Comparison of ENCODE assay signal across 9 cellular contexts in genomic region chr2:113977660-113978523, GRCh38.
DNase-seq lines count a peak whose midpoint lies in the region; ATAC-seq, FAIRE-seq and TF ChIP-seq lines count a peak whose summit lies in the region.
"Had no signal": no experiment of that assay in that cellular context is flagged by ENCODE, and none has a peak within 500 bp of the region (broad histone marks: within the 10 kb centered on the region; RNA-seq: fewer than 3 reads in every experiment).

No MANE protein-coding gene starts in this region.

- WGBS in small intestine, 3 donors: 14 to 44% (median 33%) methylated on average over 16 of the region's 16 CpGs

- FAIRE-seq in small intestine (lab: Jason Lieb, UNC): no peak

- no peaks in the 10 kb centered on the region for H3K27me3 ChIP-seq in foreskin keratinocyte
- H3K27me3 ChIP-seq in small intestine (ENCODE audit: control insufficient read depth in 2 of 2, insufficient read depth in 2 of 2, low read length in 2 of 2): no peaks in the 10 kb centered on the region

- CTCF ChIA-PET in activated naive CD4-positive, alpha-beta T cell treated with anti-CD3 and anti-CD28 coated beads for 36 hours (lab: Charles Lee): interaction anchor here (0.6 to 4.2 kb wide), 13 partner anchors 9 to 278 kb away, joined by 3 to 37 read pairs (median 4); no protein-coding TSS in a partner anchor

- no peak for DNase-seq in natural killer cell treated with Interleukin-12 subunit alpha and Interleukin-12 subunit beta and Interleukin-15 and Interleukin-18, amount 100 ng/mL, for 72 hours (ENCODE audit: low spot score)
- DNase-seq in natural killer cell (no peak), RPMI7951 (ENCODE audit: low read depth) (peak; percentile 80), foreskin keratinocyte (peak; percentile 90 to 92), small intestine (peak; percentile 42), GM19238 (ENCODE audit: insufficient read length, low spot score) (no peak)
- no peak for DNase-seq in NK-92 treated with Interleukin-12 subunit alpha and Interleukin-12 subunit beta, amount 100 ng/mL, for 24 hours (lab: John Stamatoyannopoulos, UW)
- no peak for DNase-seq in activated naive CD4-positive, alpha-beta T cell treated with anti-CD3 and anti-CD28 coated beads for 36 hours

- H3K4me1 ChIP-seq in foreskin keratinocyte (peaks cover 8% of the 10 kb centered on the region), small intestine (ENCODE audit: control insufficient read depth in 2 of 2, insufficient read depth in 1 of 2, low read depth in 1 of 2, low read length in 1 of 2) (peaks cover 0 to 2% of the 10 kb centered on the region in 2 donors)

- intact Hi-C loops in natural killer cell (cut with micrococcal nuclease): no loop called here
- intact Hi-C loops in activated naive CD4-positive, alpha-beta T cell treated with anti-CD3 and anti-CD28 coated beads for 36 hours (cut with micrococcal nuclease): loop anchor here (2.0 to 5.0 kb wide), 4 partner anchors 179 to 376 kb away; no protein-coding TSS in a partner anchor

- peaks cover 0 to 2% of the 10 kb centered on the region in 2 donors for H3K36me3 ChIP-seq in small intestine (ENCODE audit: control insufficient read depth in 2 of 2, insufficient read depth in 2 of 2, low read length in 2 of 2)

- H3K36me3 Mint-ChIP-seq in natural killer cell treated with Interleukin-12 subunit alpha and Interleukin-12 subunit beta and Interleukin-15 and Interleukin-18, amount 100 ng/mL, for 72 hours: no peaks in the 10 kb centered on the region
- H3K36me3 Mint-ChIP-seq in natural killer cell: no peaks in the 10 kb centered on the region
- peaks cover 3% of the 10 kb centered on the region for H3K36me3 Mint-ChIP-seq in activated naive CD4-positive, alpha-beta T cell treated with anti-CD3 and anti-CD28 coated beads for 36 hours (ENCODE audit: low read depth)

- H3K27ac Mint-ChIP-seq in natural killer cell treated with Interleukin-12 subunit alpha and Interleukin-12 subunit beta and Interleukin-15 and Interleukin-18, amount 100 ng/mL, for 72 hours: peak overlapping the region in 1 of 2 donors; percentile 22
- H3K27ac Mint-ChIP-seq in natural killer cell: peak overlapping the region in 1 of 2 donors; percentile 51
- no peak overlapping the region for H3K27ac Mint-ChIP-seq in activated naive CD4-positive, alpha-beta T cell treated with anti-CD3 and anti-CD28 coated beads for 36 hours
- H3K27ac Mint-ChIP-seq: activated naive CD4-positive, alpha-beta T cell treated with anti-CD3 and anti-CD28 coated beads, Interleukin-2, amount 50 U/mL, for 24 hours had no signal

- H3K4me1 Mint-ChIP-seq in natural killer cell treated with Interleukin-12 subunit alpha and Interleukin-12 subunit beta and Interleukin-15 and Interleukin-18, amount 100 ng/mL, for 72 hours (ENCODE audit: low read depth in 2 of 2): peaks cover 9 to 17% of the 10 kb centered on the region in 2 donors
- peaks cover 3 to 17% of the 10 kb centered on the region in 2 donors for H3K4me1 Mint-ChIP-seq in natural killer cell
- no peaks in the 10 kb centered on the region for H3K4me1 Mint-ChIP-seq in activated naive CD4-positive, alpha-beta T cell treated with anti-CD3 and anti-CD28 coated beads for 36 hours (ENCODE audit: low read depth)

- no peaks in the 10 kb centered on the region for H3K9me3 Mint-ChIP-seq in natural killer cell treated with Interleukin-12 subunit alpha and Interleukin-12 subunit beta and Interleukin-15 and Interleukin-18, amount 100 ng/mL, for 72 hours
- H3K9me3 Mint-ChIP-seq in natural killer cell: no peaks in the 10 kb centered on the region
- peaks cover 3% of the 10 kb centered on the region for H3K9me3 Mint-ChIP-seq in activated naive CD4-positive, alpha-beta T cell treated with anti-CD3 and anti-CD28 coated beads for 36 hours
- H3K9me3 Mint-ChIP-seq: activated naive CD4-positive, alpha-beta T cell treated with anti-CD3 and anti-CD28 coated beads, Interleukin-2, amount 50 U/mL, for 24 hours had no signal

- TF ChIP-seq CTCF in natural killer cell (IDR thresholded peaks at IDR 0.05): no peak
- TF ChIP-seq CTCF in foreskin keratinocyte (conservative IDR thresholded peaks at IDR 0.05): peak; percentile 63

- no peak overlapping the region for H3K4me3 ChIP-seq in small intestine (ENCODE audit: low read depth in 1 of 2, low read length in 2 of 2)

- H3K27ac ChIP-seq in foreskin keratinocyte (peak overlapping the region; percentile 71), small intestine (ENCODE audit: low read depth in 1 of 2, low read length in 1 of 2) (peak overlapping the region in 1 of 2 donors; percentile 52)

- peak; percentile 16 to 26 for ATAC-seq in natural killer cell treated with Interleukin-12 subunit alpha and Interleukin-12 subunit beta and Interleukin-15 and Interleukin-18, amount 100 ng/mL, for 72 hours
- ATAC-seq in natural killer cell (no peak), foreskin keratinocyte (peak; percentile 92)

- no peaks in the 10 kb centered on the region for H3K27me3 Mint-ChIP-seq in natural killer cell treated with Interleukin-12 subunit alpha and Interleukin-12 subunit beta and Interleukin-15 and Interleukin-18, amount 100 ng/mL, for 72 hours
- H3K27me3 Mint-ChIP-seq in natural killer cell (ENCODE audit: low read depth in 2 of 2): no peaks in the 10 kb centered on the region
- no peaks in the 10 kb centered on the region for H3K27me3 Mint-ChIP-seq in activated naive CD4-positive, alpha-beta T cell treated with anti-CD3 and anti-CD28 coated beads for 36 hours (ENCODE audit: low read depth)
- H3K27me3 Mint-ChIP-seq: activated naive CD4-positive, alpha-beta T cell treated with anti-CD3 and anti-CD28 coated beads, Interleukin-2, amount 50 U/mL, for 24 hours had no signal

- H3K9me3 ChIP-seq in small intestine (ENCODE audit: control insufficient read depth, low read depth): no peaks in the 10 kb centered on the region

- H3K4me3 Mint-ChIP-seq in natural killer cell treated with Interleukin-12 subunit alpha and Interleukin-12 subunit beta and Interleukin-15 and Interleukin-18, amount 100 ng/mL, for 72 hours: no peak overlapping the region
- no peak overlapping the region for H3K4me3 Mint-ChIP-seq in natural killer cell
- no peak overlapping the region for H3K4me3 Mint-ChIP-seq in activated naive CD4-positive, alpha-beta T cell treated with anti-CD3 and anti-CD28 coated beads for 36 hours
- H3K4me3 Mint-ChIP-seq: activated naive CD4-positive, alpha-beta T cell treated with anti-CD3 and anti-CD28 coated beads, Interleukin-2, amount 50 U/mL, for 24 hours had no signal

Comparison
In these comparisons a context has a peak if more than half of its experiments do, and no peak if none do; other contexts are left out.
1. ATAC-seq: peak in natural killer cell treated with Interleukin-12 subunit alpha and Interleukin-12 subunit beta and Interleukin-15 and Interleukin-18, amount 100 ng/mL, for 72 hours (2 of 2) and foreskin keratinocyte (single experiment); none in natural killer cell (0 of 3).
2. DNase-seq: peak in RPMI7951 (single experiment), foreskin keratinocyte (2 of 2) and small intestine (single experiment); none in natural killer cell treated with Interleukin-12 subunit alpha and Interleukin-12 subunit beta and Interleukin-15 and Interleukin-18, amount 100 ng/mL, for 72 hours (single experiment), natural killer cell (single experiment), GM19238 (single experiment), NK-92 treated with Interleukin-12 subunit alpha and Interleukin-12 subunit beta, amount 100 ng/mL, for 24 hours (single experiment) and activated naive CD4-positive, alpha-beta T cell treated with anti-CD3 and anti-CD28 coated beads for 36 hours (single experiment).